In the genomic region with DNA sequence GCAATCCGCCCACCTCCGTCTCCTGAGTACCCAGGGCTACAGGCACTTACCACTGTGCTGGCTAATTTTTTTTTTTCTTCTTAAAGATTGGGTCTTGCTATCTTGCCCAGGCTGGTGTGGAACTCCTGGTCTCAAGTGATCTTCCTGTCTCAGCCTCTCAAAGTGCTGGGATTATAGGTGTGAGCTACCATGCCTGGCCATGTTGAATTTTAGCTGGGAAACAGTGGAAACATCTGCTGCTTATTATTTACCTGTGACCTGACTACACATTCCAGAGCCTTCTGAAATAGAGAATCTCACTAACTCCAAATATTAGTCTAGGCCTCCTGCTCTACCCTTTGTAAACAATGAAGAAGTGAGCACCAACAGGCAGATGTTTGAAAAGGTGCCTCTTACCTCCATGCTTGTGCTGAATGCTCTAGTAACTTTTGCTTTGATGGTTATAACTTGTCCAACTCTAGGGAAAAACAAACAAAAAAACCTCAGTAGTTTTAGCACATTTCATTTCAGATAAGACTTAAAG, we compare ENCODE assay signal across 1 cellular context.
A peak's percentile ranks its signal among the peaks of the same experiment; 100 is the strongest.
TF ChIP-seq lines count a peak whose summit lies in the region.

No MANE protein-coding gene starts in this region.

TF ChIP-seq in HepG2, 621 proteins besides CTCF, POLR2A, EP300 and RAD21 (continued from another document and continues in another):
- TF ChIP-seq ZBTB46 (CRISPR knock-in tag; IDR thresholded peaks at IDR 0.05; ENCODE audit: borderline replicate concordance) (no peak), PCBP2 (optimal IDR thresholded peaks at IDR 0.05; ENCODE audit: low read depth, low read length, poor library complexity, severe bottlenecking) (no peak), ETV5 (CRISPR knock-in tag; IDR thresholded peaks at IDR 0.05; ENCODE audit: borderline replicate concordance) (no peak), ZC3H13 (CRISPR knock-in tag; IDR thresholded peaks at IDR 0.05) (no peak), THAP8 (CRISPR knock-in tag; IDR thresholded peaks at IDR 0.05; ENCODE audit: borderline replicate concordance) (no peak), ZNF614 (CRISPR knock-in tag; IDR thresholded peaks at IDR 0.05; ENCODE audit: borderline replicate concordance) (0 out of 2 replicates have a peak, but pooled peaks have one; percentile 35), ZXDC (CRISPR knock-in tag; IDR thresholded peaks at IDR 0.05) (no peak), ZNF709 (CRISPR knock-in tag; IDR thresholded peaks at IDR 0.05) (peak; percentile 33; the same call in 1 of the 2 replicates), GPN1 (CRISPR knock-in tag; IDR thresholded peaks at IDR 0.05; ENCODE audit: borderline replicate concordance) (no peak), ZNF782 (CRISPR knock-in tag; IDR thresholded peaks at IDR 0.05; ENCODE audit: borderline replicate concordance) (no peak), MATR3 (CRISPR knock-in tag; IDR thresholded peaks at IDR 0.05) (no peak), SMAD1 (CRISPR knock-in tag; IDR thresholded peaks at IDR 0.05; ENCODE audit: borderline replicate concordance, low read depth) (no peak), ZNF781 (CRISPR knock-in tag; IDR thresholded peaks at IDR 0.05; ENCODE audit: borderline replicate concordance, not compliant biosample characterization) (no peak), GATAD2A (CRISPR knock-in tag; IDR thresholded peaks at IDR 0.05) (peak; percentile 87), ZBTB44 (CRISPR knock-in tag; IDR thresholded peaks at IDR 0.05) (no peak), AGO1 (IDR thresholded peaks at IDR 0.05; ENCODE audit: low read depth, low read length, poor library complexity, severe bottlenecking) (no peak), ZNF780A (CRISPR knock-in tag; IDR thresholded peaks at IDR 0.05) (no peak), SP5 (CRISPR knock-in tag; IDR thresholded peaks at IDR 0.05; ENCODE audit: borderline replicate concordance, low read depth) (peak; percentile 58; the same call in 1 of the 2 replicates), STAT5B (CRISPR knock-in tag; IDR thresholded peaks at IDR 0.05) (no peak), EEA1 (CRISPR knock-in tag; IDR thresholded peaks at IDR 0.05; ENCODE audit: borderline replicate concordance) (no peak), CHD2 (IDR thresholded peaks at IDR 0.05; ENCODE audit: low read depth, low read length) (no peak), ZNF558 (CRISPR knock-in tag; IDR thresholded peaks at IDR 0.05; ENCODE audit: borderline replicate concordance) (no peak), ZNF879 (CRISPR knock-in tag; IDR thresholded peaks at IDR 0.05) (no peak), ZFP37 (CRISPR knock-in tag; IDR thresholded peaks at IDR 0.05; ENCODE audit: borderline replicate concordance) (no peak), ZSCAN22 (CRISPR knock-in tag; IDR thresholded peaks at IDR 0.05) (no peak), FOXM1 (CRISPR knock-in tag; IDR thresholded peaks at IDR 0.05) (no peak), IKZF1 (IDR thresholded peaks at IDR 0.05) (no peak), CHCHD3 (CRISPR knock-in tag; IDR thresholded peaks at IDR 0.05) (no peak), RFX1 (IDR thresholded peaks at IDR 0.05) (no peak), ZNF724P (CRISPR knock-in tag; IDR thresholded peaks at IDR 0.05; ENCODE audit: borderline replicate concordance) (no peak), ZNF670 (CRISPR knock-in tag; IDR thresholded peaks at IDR 0.05; ENCODE audit: borderline replicate concordance) (no peak), KDM5B (CRISPR knock-in tag; IDR thresholded peaks at IDR 0.05; ENCODE audit: borderline replicate concordance) (no peak), ZNF549 (CRISPR knock-in tag; IDR thresholded peaks at IDR 0.05) (no peak), SMYD3 (CRISPR knock-in tag; IDR thresholded peaks at IDR 0.05) (no peak), ATF5 (CRISPR knock-in tag; IDR thresholded peaks at IDR 0.05; ENCODE audit: low read depth) (no peak), MAF1 (CRISPR knock-in tag; IDR thresholded peaks at IDR 0.05; ENCODE audit: borderline replicate concordance) (no peak), HOXA3 (CRISPR knock-in tag; IDR thresholded peaks at IDR 0.05) (peak; percentile 43), CCDC6 (CRISPR knock-in tag; IDR thresholded peaks at IDR 0.05) (peak; percentile 35; the same call in 1 of the 2 replicates), ZNF292 (CRISPR knock-in tag; IDR thresholded peaks at IDR 0.05; ENCODE audit: borderline replicate concordance, low read depth) (peak; percentile 76; the same call in 1 of the 2 replicates), ZNF3 (CRISPR knock-in tag; IDR thresholded peaks at IDR 0.05) (no peak), UBTF (CRISPR knock-in tag; IDR thresholded peaks at IDR 0.05) (no peak), AKAP8 (CRISPR knock-in tag; IDR thresholded peaks at IDR 0.05) (no peak)
- TF ChIP-seq, protein P1, sequence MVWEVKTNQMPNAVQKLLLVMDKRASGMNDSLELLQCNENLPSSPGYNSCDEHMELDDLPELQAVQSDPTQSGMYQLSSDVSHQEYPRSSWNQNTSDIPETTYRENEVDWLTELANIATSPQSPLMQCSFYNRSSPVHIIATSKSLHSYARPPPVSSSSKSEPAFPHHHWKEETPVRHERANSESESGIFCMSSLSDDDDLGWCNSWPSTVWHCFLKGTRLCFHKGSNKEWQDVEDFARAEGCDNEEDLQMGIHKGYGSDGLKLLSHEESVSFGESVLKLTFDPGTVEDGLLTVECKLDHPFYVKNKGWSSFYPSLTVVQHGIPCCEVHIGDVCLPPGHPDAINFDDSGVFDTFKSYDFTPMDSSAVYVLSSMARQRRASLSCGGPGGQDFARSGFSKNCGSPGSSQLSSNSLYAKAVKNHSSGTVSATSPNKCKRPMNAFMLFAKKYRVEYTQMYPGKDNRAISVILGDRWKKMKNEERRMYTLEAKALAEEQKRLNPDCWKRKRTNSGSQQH (CRISPR knock-in tag; IDR thresholded peaks at IDR 0.05; ENCODE audit: low read depth), result no peak
- TF ChIP-seq, protein P2, sequence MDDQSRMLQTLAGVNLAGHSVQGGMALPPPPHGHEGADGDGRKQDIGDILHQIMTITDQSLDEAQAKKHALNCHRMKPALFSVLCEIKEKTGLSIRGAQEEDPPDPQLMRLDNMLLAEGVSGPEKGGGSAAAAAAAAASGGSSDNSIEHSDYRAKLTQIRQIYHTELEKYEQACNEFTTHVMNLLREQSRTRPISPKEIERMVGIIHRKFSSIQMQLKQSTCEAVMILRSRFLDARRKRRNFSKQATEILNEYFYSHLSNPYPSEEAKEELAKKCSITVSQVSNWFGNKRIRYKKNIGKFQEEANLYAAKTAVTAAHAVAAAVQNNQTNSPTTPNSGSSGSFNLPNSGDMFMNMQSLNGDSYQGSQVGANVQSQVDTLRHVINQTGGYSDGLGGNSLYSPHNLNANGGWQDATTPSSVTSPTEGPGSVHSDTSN (CRISPR knock-in tag; IDR thresholded peaks at IDR 0.05; ENCODE audit: borderline replicate concordance), result no peak
- TF ChIP-seq, protein P3, sequence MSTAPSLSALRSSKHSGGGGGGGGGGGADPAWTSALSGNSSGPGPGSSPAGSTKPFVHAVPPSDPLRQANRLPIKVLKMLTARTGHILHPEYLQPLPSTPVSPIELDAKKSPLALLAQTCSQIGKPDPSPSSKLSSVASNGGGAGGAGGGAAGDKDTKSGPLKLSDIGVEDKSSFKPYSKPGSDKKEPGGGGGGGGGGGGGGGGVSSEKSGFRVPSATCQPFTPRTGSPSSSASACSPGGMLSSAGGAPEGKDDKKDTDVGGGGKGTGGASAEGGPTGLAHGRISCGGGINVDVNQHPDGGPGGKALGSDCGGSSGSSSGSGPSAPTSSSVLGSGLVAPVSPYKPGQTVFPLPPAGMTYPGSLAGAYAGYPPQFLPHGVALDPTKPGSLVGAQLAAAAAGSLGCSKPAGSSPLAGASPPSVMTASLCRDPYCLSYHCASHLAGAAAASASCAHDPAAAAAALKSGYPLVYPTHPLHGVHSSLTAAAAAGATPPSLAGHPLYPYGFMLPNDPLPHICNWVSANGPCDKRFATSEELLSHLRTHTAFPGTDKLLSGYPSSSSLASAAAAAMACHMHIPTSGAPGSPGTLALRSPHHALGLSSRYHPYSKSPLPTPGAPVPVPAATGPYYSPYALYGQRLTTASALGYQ (CRISPR knock-in tag; IDR thresholded peaks at IDR 0.05), result peak; percentile 96
- TF ChIP-seq, protein P4, sequence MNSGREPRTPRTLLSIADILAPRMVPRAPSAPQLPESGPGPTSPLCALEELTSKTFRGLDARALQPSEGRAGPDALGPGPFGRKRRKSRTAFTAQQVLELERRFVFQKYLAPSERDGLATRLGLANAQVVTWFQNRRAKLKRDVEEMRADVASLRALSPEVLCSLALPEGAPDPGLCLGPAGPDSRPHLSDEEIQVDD (CRISPR knock-in tag; IDR thresholded peaks at IDR 0.05; ENCODE audit: borderline replicate concordance), result no peak
